In genomic region chr13:77370888-77371287, GRCh38 we compare ENCODE assay signal across 25 cellular contexts.
"Had no signal": no experiment of that assay in that cellular context is flagged by ENCODE, and none has a peak within 500 bp of the region (broad histone marks: within the 10 kb centered on the region; RNA-seq: fewer than 3 reads in every experiment).

No MANE protein-coding gene starts in this region.

- H3K4me3 ChIP-seq: coronary artery, dorsolateral prefrontal cortex had no signal

- H3K36me3 ChIP-seq: brain microvascular endothelial cell had no signal

- DNase-seq: activated B cell treated with CpG ODN at 0.5 μM for 24 hours; activated CD4-positive, alpha-beta T cell treated with anti-CD3 and anti-CD28 coated beads for 48 hours; activated CD4-positive, alpha-beta T cell treated with anti-CD3 and anti-CD28 coated beads, Interleukin-2, amount 50 U/mL, for 1 hour; activated CD4-positive, alpha-beta T cell treated with anti-CD3 and anti-CD28 coated beads, Interleukin-2, amount 50 U/mL, for 48 hours; activated CD8-positive, alpha-beta memory T cell treated with anti-CD3 and anti-CD28 coated beads for 24 hours; activated CD8-positive, alpha-beta T cell treated with anti-CD3 and anti-CD28 coated beads for 36 hours; activated effector memory CD4-positive, alpha-beta T cell treated with Interleukin-2 at 50 U/mL for 16 hours; activated gamma-delta T cell treated with Interleukin-2 at 50 U/mL for 16 hours; activated naive CD4-positive, alpha-beta T cell treated with anti-CD3 and anti-CD28 coated beads, Interleukin-2, amount 50 U/mL, for 16 hours; activated naive CD4-positive, alpha-beta T cell treated with Interleukin-2 at 50 U/mL for 16 hours; activated T-cell treated with anti-CD3 and anti-CD28 coated beads, Interleukin-2, amount 50 U/mL, for 4 hours; amniotic stem cell; anterior cingulate cortex; brain microvascular endothelial cell; dorsolateral prefrontal cortex; effector memory CD4-positive, alpha-beta T cell; endodermal cell; foreskin fibroblast; head of caudate nucleus; T-helper 2 cell had no signal

- H3K27ac ChIP-seq: brain microvascular endothelial cell, coronary artery, dorsolateral prefrontal cortex, VCaP had no signal

- H3K27me3 ChIP-seq: brain microvascular endothelial cell, dorsolateral prefrontal cortex had no signal

- ATAC-seq: activated CD4-positive, CD25-positive, alpha-beta regulatory T cell treated with anti-CD3 and anti-CD28 coated beads, Interleukin-2, amount 50 U/mL, for 24 hours; activated CD8-positive, alpha-beta T cell treated with anti-CD3 and anti-CD28 coated beads for 36 hours; activated T-cell treated with anti-CD3 and anti-CD28 coated beads, Interleukin-2, amount 50 U/mL, for 4 hours; activated T-helper 17 cell treated with anti-CD3 and anti-CD28 coated beads, Interleukin-2, amount 50 U/mL, for 72 hours; esophagus mucosa had no signal
